ENCODE assay signal across 1 cellular context in the genomic region with DNA sequence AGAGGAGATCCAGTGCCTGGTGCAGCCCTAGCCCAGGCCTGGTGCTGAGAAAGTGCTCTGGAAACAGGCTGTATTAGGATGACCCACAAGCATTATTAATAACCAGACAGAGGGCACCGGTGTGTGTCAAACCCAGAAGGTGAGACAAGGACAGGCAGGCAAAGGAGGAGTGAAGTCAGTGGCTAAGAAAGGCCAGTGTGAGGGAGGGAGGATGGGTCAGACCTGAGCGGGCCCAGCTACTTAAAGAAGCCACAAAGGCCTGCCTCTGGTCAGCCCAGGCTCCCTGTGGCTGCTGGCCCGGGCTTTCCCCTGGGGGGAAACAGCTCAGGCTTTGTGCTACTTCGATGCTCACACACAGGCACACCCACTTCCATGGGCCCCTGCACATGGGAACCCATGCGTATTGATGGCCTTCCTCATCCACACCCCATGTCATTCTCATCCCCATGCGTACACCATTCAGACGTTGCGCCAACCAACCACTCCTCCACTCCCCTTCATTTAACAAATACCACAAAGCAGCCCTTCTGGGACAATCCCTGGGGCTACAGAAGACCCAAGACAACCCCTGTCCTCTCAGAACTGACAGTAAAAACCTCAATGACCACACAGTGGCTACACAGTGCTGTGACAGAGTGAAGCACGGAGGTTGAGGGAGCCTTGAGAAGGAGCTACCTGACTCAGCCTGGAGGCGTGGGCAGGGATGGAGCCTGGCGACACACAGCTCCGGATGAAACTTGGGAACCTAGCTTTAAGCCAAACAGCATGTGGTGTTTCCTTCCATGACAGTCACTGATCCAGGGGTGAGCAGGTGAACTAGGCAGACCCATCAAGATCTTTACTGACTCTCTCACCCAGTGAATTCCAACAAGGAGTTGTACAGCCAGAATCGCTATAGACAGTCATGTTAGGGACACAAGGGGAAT.
TF ChIP-seq lines count a peak whose summit lies in the region.

No MANE protein-coding gene starts in this region.

TF ChIP-seq in GM12878, 131 proteins besides CTCF, POLR2A, EP300 and RAD21:
- TF ChIP-seq, protein P1, sequence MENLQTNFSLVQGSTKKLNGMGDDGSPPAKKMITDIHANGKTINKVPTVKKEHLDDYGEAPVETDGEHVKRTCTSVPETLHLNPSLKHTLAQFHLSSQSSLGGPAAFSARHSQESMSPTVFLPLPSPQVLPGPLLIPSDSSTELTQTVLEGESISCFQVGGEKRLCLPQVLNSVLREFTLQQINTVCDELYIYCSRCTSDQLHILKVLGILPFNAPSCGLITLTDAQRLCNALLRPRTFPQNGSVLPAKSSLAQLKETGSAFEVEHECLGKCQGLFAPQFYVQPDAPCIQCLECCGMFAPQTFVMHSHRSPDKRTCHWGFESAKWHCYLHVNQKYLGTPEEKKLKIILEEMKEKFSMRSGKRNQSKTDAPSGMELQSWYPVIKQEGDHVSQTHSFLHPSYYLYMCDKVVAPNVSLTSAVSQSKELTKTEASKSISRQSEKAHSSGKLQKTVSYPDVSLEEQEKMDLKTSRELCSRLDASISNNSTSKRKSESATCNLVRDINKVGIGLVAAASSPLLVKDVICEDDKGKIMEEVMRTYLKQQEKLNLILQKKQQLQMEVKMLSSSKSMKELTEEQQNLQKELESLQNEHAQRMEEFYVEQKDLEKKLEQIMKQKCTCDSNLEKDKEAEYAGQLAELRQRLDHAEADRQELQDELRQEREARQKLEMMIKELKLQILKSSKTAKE (IDR thresholded peaks at IDR 0.05; ENCODE audit: low read depth, poor library complexity, severe bottlenecking), result no peak
- peak; percentile 33; the same call in 1 of the 2 replicates for TF ChIP-seq PAX5 (IDR thresholded peaks at IDR 0.05; ENCODE audit: borderline replicate concordance, low read depth, low read length)
- 0 out of 2 replicates have a peak, but pooled peaks have one; percentile 15 for TF ChIP-seq BCL11A (IDR thresholded peaks at IDR 0.05; ENCODE audit: low read depth, low read length)
- TF ChIP-seq, protein P2, sequence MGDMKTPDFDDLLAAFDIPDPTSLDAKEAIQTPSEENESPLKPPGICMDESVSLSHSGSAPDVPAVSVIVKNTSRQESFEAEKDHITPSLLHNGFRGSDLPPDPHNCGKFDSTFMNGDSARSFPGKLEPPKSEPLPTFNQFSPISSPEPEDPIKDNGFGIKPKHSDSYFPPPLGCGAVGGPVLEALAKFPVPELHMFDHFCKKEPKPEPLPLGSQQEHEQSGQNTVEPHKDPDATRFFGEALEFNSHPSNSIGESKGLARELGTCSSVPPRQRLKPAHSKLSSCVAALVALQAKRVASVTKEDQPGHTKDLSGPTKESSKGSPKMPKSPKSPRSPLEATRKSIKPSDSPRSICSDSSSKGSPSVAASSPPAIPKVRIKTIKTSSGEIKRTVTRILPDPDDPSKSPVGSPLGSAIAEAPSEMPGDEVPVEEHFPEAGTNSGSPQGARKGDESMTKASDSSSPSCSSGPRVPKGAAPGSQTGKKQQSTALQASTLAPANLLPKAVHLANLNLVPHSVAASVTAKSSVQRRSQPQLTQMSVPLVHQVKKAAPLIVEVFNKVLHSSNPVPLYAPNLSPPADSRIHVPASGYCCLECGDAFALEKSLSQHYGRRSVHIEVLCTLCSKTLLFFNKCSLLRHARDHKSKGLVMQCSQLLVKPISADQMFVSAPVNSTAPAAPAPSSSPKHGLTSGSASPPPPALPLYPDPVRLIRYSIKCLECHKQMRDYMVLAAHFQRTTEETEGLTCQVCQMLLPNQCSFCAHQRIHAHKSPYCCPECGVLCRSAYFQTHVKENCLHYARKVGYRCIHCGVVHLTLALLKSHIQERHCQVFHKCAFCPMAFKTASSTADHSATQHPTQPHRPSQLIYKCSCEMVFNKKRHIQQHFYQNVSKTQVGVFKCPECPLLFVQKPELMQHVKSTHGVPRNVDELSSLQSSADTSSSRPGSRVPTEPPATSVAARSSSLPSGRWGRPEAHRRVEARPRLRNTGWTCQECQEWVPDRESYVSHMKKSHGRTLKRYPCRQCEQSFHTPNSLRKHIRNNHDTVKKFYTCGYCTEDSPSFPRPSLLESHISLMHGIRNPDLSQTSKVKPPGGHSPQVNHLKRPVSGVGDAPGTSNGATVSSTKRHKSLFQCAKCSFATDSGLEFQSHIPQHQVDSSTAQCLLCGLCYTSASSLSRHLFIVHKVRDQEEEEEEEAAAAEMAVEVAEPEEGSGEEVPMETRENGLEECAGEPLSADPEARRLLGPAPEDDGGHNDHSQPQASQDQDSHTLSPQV (IDR thresholded peaks at IDR 0.05), result no peak
- peak; percentile 16; the same call in 1 of the 2 replicates for TF ChIP-seq EED (IDR thresholded peaks at IDR 0.05; ENCODE audit: low read depth)
- TF ChIP-seq IKZF1 (conservative IDR thresholded peaks at IDR 0.05), result 0 out of 2 replicates have a peak, but pooled peaks have one; percentile 42
- TF ChIP-seq BHLHE40 (IDR thresholded peaks at IDR 0.05; ENCODE audit: borderline replicate concordance in 1 of 2, low read depth in 2 of 2, low read length in 1 of 2), result peak in 1 of 2 experiments; percentile 27; a peak in 1 of 4 replicates
- peak; percentile 59 for TF ChIP-seq JUNB (IDR thresholded peaks at IDR 0.05)
- peak; percentile 70 for TF ChIP-seq RUNX3 (IDR thresholded peaks at IDR 0.05; ENCODE audit: low read length)
- 0 out of 2 replicates have a peak, but pooled peaks have one; percentile 12 for TF ChIP-seq MTA2 (IDR thresholded peaks at IDR 0.05; ENCODE audit: low read depth)
- no peak for TF ChIP-seq BRCA1 (IDR thresholded peaks at IDR 0.05; ENCODE audit: low read depth, low read length)
- TF ChIP-seq CHD2 (IDR thresholded peaks at IDR 0.05; ENCODE audit: borderline replicate concordance, low read depth, low read length), result no peak
- 0 out of 2 replicates have a peak, but pooled peaks have one; percentile 44 for TF ChIP-seq NR2F1 (conservative IDR thresholded peaks at IDR 0.05)
TF ChIP-seq in GM12878: peak in this region for 9.
